ENCODE assay signal across 8 cellular contexts in genomic region chr1:78005755-78006154, GRCh38. TPM values are rescaled to one million over a fixed set of nuclear protein-coding genes. Genes with fewer than 3 reads are reported as not detected.
DNase-seq lines count a peak whose midpoint lies in the region; ATAC-seq and TF ChIP-seq lines count a peak whose summit lies in the region.

No MANE protein-coding gene starts in this region.

- H3K4me1 ChIP-seq in mucosa of descending colon (ENCODE audit: low read depth) (no peaks in the 10 kb centered on the region), vagina (peaks cover 43% of the 10 kb centered on the region)

- H3K4me3 ChIP-seq in SK-N-MC (peak overlapping the region; percentile 92), mucosa of descending colon (no peak overlapping the region), vagina (peak overlapping the region; percentile 57 to 64)

- peaks cover 15% of the 10 kb centered on the region for H3K36me3 Mint-ChIP-seq in effector memory CD8-positive, alpha-beta T cell (ENCODE audit: insufficient read depth)

- no peak for ATAC-seq in effector memory CD8-positive, alpha-beta T cell (replicated peaks)
- ATAC-seq in mucosa of descending colon (peak; percentile 39), HG03139 (IDR thresholded peaks at IDR 0.05; ENCODE audit: unreplicated experiment) (no peak), HG02938 (IDR thresholded peaks at IDR 0.05; ENCODE audit: unreplicated experiment) (no peak)

- no peaks in the 10 kb centered on the region for H3K9me3 Mint-ChIP-seq in effector memory CD8-positive, alpha-beta T cell

- H3K4me3 Mint-ChIP-seq in effector memory CD8-positive, alpha-beta T cell: peak overlapping the region; percentile 87 to 95

- intact Hi-C loops in mucosa of descending colon (cut with DNase I, micrococcal nuclease) (no loop called here), vagina (cut with DNase I) (loop anchor here (2.0 kb wide), 1 partner anchor 27 kb away; the partner anchor contains the start of gene FUBP1)

- H3K9me3 ChIP-seq in SK-N-MC (ENCODE audit: low read depth, low read length) (no peaks in the 10 kb centered on the region), mucosa of descending colon (no peaks in the 10 kb centered on the region), vagina (no peaks in the 10 kb centered on the region)

- H3K27ac Mint-ChIP-seq in effector memory CD8-positive, alpha-beta T cell: peak overlapping the region; percentile 97 to 100

- H3K4me1 Mint-ChIP-seq in effector memory CD8-positive, alpha-beta T cell (ENCODE audit: low read depth in 2 of 2): peaks cover 8 to 26% of the 10 kb centered on the region in 2 donors

- peak overlapping the region; percentile 90 for H3K9ac ChIP-seq in SK-N-MC (ENCODE audit: insufficient read length)

- H3K36me3 ChIP-seq in SK-N-MC (ENCODE audit: insufficient read depth, low read length) (peaks cover 8% of the 10 kb centered on the region; the same call in 1 of the 2 replicates), mucosa of descending colon (ENCODE audit: low read depth) (no peaks in the 10 kb centered on the region), vagina (no peaks in the 10 kb centered on the region)

- TF ChIP-seq POLR2A in vagina (IDR thresholded peaks at IDR 0.05): peak in 1 of 2 donors; percentile 37

- peak overlapping the region; percentile 98 for H3K27ac ChIP-seq in SK-N-MC
- peak overlapping the region; percentile 97 for H3K27ac ChIP-seq in vagina

- no peaks in the 10 kb centered on the region for H3K27me3 ChIP-seq in vagina

- H3K27me3 Mint-ChIP-seq in effector memory CD8-positive, alpha-beta T cell: no peaks in the 10 kb centered on the region

- DNase-seq in AG08396 (ENCODE audit: low spot score) (peak; percentile 47), HCEC 1CT (peak; percentile 86), SK-N-MC (ENCODE audit: low read depth, low spot score) (peak; percentile 58), mucosa of descending colon (peak in 1 of 3 donors; percentile 57), vagina (ENCODE audit: extremely low spot score in 2 of 2) (no peak)
- DNase-seq in effector memory CD8-positive, alpha-beta T cell: no peak

- TF ChIP-seq CTCF in mucosa of descending colon (IDR thresholded peaks at IDR 0.05): no peak
- no peak for TF ChIP-seq CTCF in vagina (IDR thresholded peaks at IDR 0.05)

RNA-seq across cellular contexts. Expression of gene DNAJB4, which starts 1.0 kb away (rescaled TPM):
- total RNA-seq in mucosa of descending colon (10 to 100 TPM; 15.8 to 42.2 (median 19.4) TPM), vagina (20.9 TPM)

RNA-seq across cellular contexts. Expression of gene FUBP1, which starts 26.9 kb away (rescaled TPM):
- total RNA-seq in mucosa of descending colon (100 to 1,000 TPM in 1 of 3 donors, 10 to 100 TPM in 2; 86.5 to 105 (median 97.8) TPM), vagina (85.7 TPM)

RNA-seq across cellular contexts. Expression of gene GIPC2, which starts 40.0 kb away (rescaled TPM):
- total RNA-seq in mucosa of descending colon: 10 to 100 TPM; 12.8 to 34.7 (median 27.9) TPM
- total RNA-seq in vagina: 2.7 TPM

Comparison
In these comparisons a context has a peak if more than half of its experiments do, and no peak if none do; other contexts are left out.
1. DNase-seq: peak in AG08396 (single experiment), HCEC 1CT (single experiment) and SK-N-MC (single experiment); none in effector memory CD8-positive, alpha-beta T cell (0 of 3) and vagina (0 of 2).